Comparison of ENCODE assay signal across 17 cellular contexts in genomic region chrX:69297521-69297920, GRCh38.
DNase-seq lines count a peak whose midpoint lies in the region; ATAC-seq and TF ChIP-seq lines count a peak whose summit lies in the region.
"Had no signal": no experiment of that assay in that cellular context is flagged by ENCODE, and none has a peak within 500 bp of the region (broad histone marks: within the 10 kb centered on the region; RNA-seq: fewer than 3 reads in every experiment).

No MANE protein-coding gene starts in this region.

- H3K36me3 ChIP-seq in OCI-LY3 (replicated peaks; ENCODE audit: low read depth, low read length), result no peaks in the 10 kb centered on the region
- H3K36me3 ChIP-seq in neural progenitor cell, result no peaks in the 10 kb centered on the region

- no peak overlapping the region for H3K4me3 Mint-ChIP-seq in neural progenitor cell
- no peak overlapping the region for H3K4me3 Mint-ChIP-seq in stimulated activated memory B cell treated with anti-CD40 and anti-IgM and Interleukin-4, amounts not matched to agents 10 μg/mL and 1 μg/mL and 100 μg/mL, for 72 hours
- H3K4me3 Mint-ChIP-seq: CD4-positive, alpha-beta T cell had no signal

- no peaks in the 10 kb centered on the region for H3K36me3 Mint-ChIP-seq in neural progenitor cell
- no peaks in the 10 kb centered on the region for H3K36me3 Mint-ChIP-seq in stimulated activated memory B cell treated with anti-CD40 and anti-IgM and Interleukin-4, amounts not matched to agents 10 μg/mL and 1 μg/mL and 100 μg/mL, for 72 hours

- no peak for ATAC-seq in stimulated activated memory B cell treated with anti-CD40 and anti-IgM and Interleukin-4, amounts not matched to agents 10 μg/mL and 1 μg/mL and 100 μg/mL, for 72 hours

- H3K4me1 ChIP-seq in OCI-LY3 (ENCODE audit: low read length), result peaks cover 51% of the 10 kb centered on the region
- H3K4me1 ChIP-seq in neural progenitor cell, result no peaks in the 10 kb centered on the region

- no peak overlapping the region for H3K4me3 ChIP-seq in OCI-LY3 (ENCODE audit: low read length)
- no peak overlapping the region for H3K4me3 ChIP-seq in neural progenitor cell
- H3K4me3 ChIP-seq in lower leg skin (ENCODE audit: low read depth, poor library complexity, severe bottlenecking), result no peak overlapping the region

- TF ChIP-seq CTCF in OCI-LY3 (IDR thresholded peaks at IDR 0.05; ENCODE audit: low read depth, low read length) (no peak), neural progenitor cell (IDR thresholded peaks at IDR 0.05) (no peak), lower leg skin (IDR thresholded peaks at IDR 0.05) (no peak)

- H2AFZ ChIP-seq in OCI-LY3 (ENCODE audit: low read depth, low read length), result no peak overlapping the region
- no peak overlapping the region for H2AFZ ChIP-seq in neural progenitor cell (replicated peaks)

- H3K9me3 Mint-ChIP-seq in neural progenitor cell, result peaks cover 7% of the 10 kb centered on the region
- H3K9me3 Mint-ChIP-seq in stimulated activated memory B cell treated with anti-CD40 and anti-IgM and Interleukin-4, amounts not matched to agents 10 μg/mL and 1 μg/mL and 100 μg/mL, for 72 hours, result no peaks in the 10 kb centered on the region
- H3K9me3 Mint-ChIP-seq: CD4-positive, alpha-beta T cell had no signal

- H3K9ac ChIP-seq in OCI-LY3 (ENCODE audit: low read length), result no peak overlapping the region
- no peak overlapping the region for H3K9ac ChIP-seq in neural progenitor cell

- H3K4me1 Mint-ChIP-seq in neural progenitor cell, result peaks cover 5% of the 10 kb centered on the region
- H3K4me1 Mint-ChIP-seq in stimulated activated memory B cell treated with anti-CD40 and anti-IgM and Interleukin-4, amounts not matched to agents 10 μg/mL and 1 μg/mL and 100 μg/mL, for 72 hours, result no peaks in the 10 kb centered on the region

- TF ChIP-seq POLR2A in lower leg skin (IDR thresholded peaks at IDR 0.05), result no peak

- H3K9me3 ChIP-seq in OCI-LY3 (ENCODE audit: insufficient read depth, low read length), result no peaks in the 10 kb centered on the region
- H3K9me3 ChIP-seq in neural progenitor cell (ENCODE audit: low read depth), result no peaks in the 10 kb centered on the region

- H3K27ac Mint-ChIP-seq in neural progenitor cell, result no peak overlapping the region
- no peak overlapping the region for H3K27ac Mint-ChIP-seq in stimulated activated memory B cell treated with anti-CD40 and anti-IgM and Interleukin-4, amounts not matched to agents 10 μg/mL and 1 μg/mL and 100 μg/mL, for 72 hours
- H3K27ac Mint-ChIP-seq: CD4-positive, alpha-beta T cell had no signal

- DNase-seq in DMS53 (lab: John Stamatoyannopoulos, UW), result peak; percentile 3
- no peak for DNase-seq in DMS53 treated with DMSO at 0.1 percent for 48 hours (lab: John Stamatoyannopoulos, UW; ENCODE audit: unreplicated experiment)
- peak; percentile 86 to 97 for DNase-seq in NCI-H524 (lab: John Stamatoyannopoulos, UW)
- peak; percentile 55 for DNase-seq in neural progenitor cell (ENCODE audit: low spot score)
- DNase-seq in activated CD4-positive, alpha-beta T cell treated with anti-CD3 and anti-CD28 coated beads for 48 hours, result no peak
- no peak for DNase-seq in lower leg skin (ENCODE audit: low spot score in 2 of 2)
- DNase-seq: 8988T; ACHN; C1 segment of cervical spinal cord; Calu3; CD4-positive, alpha-beta T cell; DMS153; GF-D8; HCEC 1CT; IMR-90 had no signal

- H3K79me2 ChIP-seq in OCI-LY3 (ENCODE audit: low read length) (no peaks in the 10 kb centered on the region), neural progenitor cell (ENCODE audit: low read depth) (no peaks in the 10 kb centered on the region)

- intact Hi-C loops in lower leg skin (cut with DNase I; ENCODE audit: low total_unique reads), result no loop called here

- H3F3A ChIP-seq in neural progenitor cell (ENCODE audit: low read depth), result no peaks in the 10 kb centered on the region

- H3K27ac ChIP-seq in OCI-LY3 (ENCODE audit: low read length) (no peak overlapping the region), neural progenitor cell (no peak overlapping the region)

- H3K27me3 ChIP-seq in OCI-LY3 (ENCODE audit: low read depth, low read length), result no peaks in the 10 kb centered on the region
- no peaks in the 10 kb centered on the region for H3K27me3 ChIP-seq in neural progenitor cell

- H3K27me3 Mint-ChIP-seq in neural progenitor cell (ENCODE audit: insufficient read depth, low read depth), result peaks cover 13% of the 10 kb centered on the region
- H3K27me3 Mint-ChIP-seq in stimulated activated memory B cell treated with anti-CD40 and anti-IgM and Interleukin-4, amounts not matched to agents 10 μg/mL and 1 μg/mL and 100 μg/mL, for 72 hours, result peaks cover 13% of the 10 kb centered on the region
- H3K27me3 Mint-ChIP-seq: CD4-positive, alpha-beta T cell had no signal

- no peaks in the 10 kb centered on the region for H4K20me1 ChIP-seq in OCI-LY3 (ENCODE audit: insufficient read depth, low read length)
- H4K20me1 ChIP-seq in neural progenitor cell (ENCODE audit: low read depth), result no peaks in the 10 kb centered on the region

- WGBS in lower leg skin, 2 donors, result 62 to 66% methylated on average over 5 of the region's 5 CpGs

- peak overlapping the region; percentile 38 for H3K4me2 ChIP-seq in OCI-LY3 (ENCODE audit: low read length)
- no peak overlapping the region for H3K4me2 ChIP-seq in neural progenitor cell

Comparison
In these comparisons a context has a peak if more than half of its experiments do, and no peak if none do; other contexts are left out.
1. DNase-seq: peak in DMS53 (single experiment), NCI-H524 (2 of 2) and neural progenitor cell (single experiment); none in DMS53 treated with DMSO at 0.1 percent for 48 hours (single experiment), activated CD4-positive, alpha-beta T cell treated with anti-CD3 and anti-CD28 coated beads for 48 hours (single experiment) and lower leg skin (0 of 2).